Comparison of ENCODE assay signal across 8 cellular contexts in the genomic region with DNA sequence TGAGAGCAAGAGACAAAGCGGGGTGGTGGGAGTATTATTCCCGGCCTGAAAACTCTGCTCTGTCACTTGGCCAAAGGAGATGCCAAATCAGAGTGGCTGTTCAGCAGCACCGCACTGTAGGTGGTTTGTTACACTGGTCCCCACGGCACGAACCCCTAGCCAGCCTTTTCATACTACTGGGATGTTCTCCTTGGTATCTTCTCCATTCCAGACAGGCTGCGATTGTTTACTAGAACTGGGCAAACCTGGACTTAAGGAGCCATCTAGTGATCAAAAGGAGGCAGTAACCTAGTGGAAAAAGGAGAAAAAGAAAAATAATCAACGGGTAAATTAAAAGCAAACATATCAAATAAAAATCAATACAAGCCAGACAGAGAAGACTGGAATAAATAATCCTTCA. TPM values are rescaled to one million over a fixed set of nuclear protein-coding genes. Genes with fewer than 3 reads are reported as not detected.
A peak's percentile ranks its signal among the peaks of the same experiment; 100 is the strongest.
DNase-seq lines count a peak whose midpoint lies in the region; ATAC-seq and TF ChIP-seq lines count a peak whose summit lies in the region.

No MANE protein-coding gene starts in this region.

- H3K4me1 Mint-ChIP-seq in osteocyte (ENCODE audit: unreplicated experiment), result no peaks in the 10 kb centered on the region
- H3K4me1 Mint-ChIP-seq in natural killer cell, result no peaks in the 10 kb centered on the region

- H3K4me3 ChIP-seq in AG10803 (ENCODE audit: low read length), result no peak overlapping the region
- no peak overlapping the region for H3K4me3 ChIP-seq in cardiac fibroblast (replicated peaks in 1 of 2; ENCODE audit: low read depth in 2 of 2, low read length in 2 of 2)

- peak; percentile 58 for TF ChIP-seq CTCF in AG10803 (conservative IDR thresholded peaks at IDR 0.05; ENCODE audit: low read length)
- TF ChIP-seq CTCF in cardiac fibroblast (IDR thresholded peaks at IDR 0.05; ENCODE audit: low read depth, low read length), result peak; percentile 39
- peak; percentile 48 for TF ChIP-seq CTCF in osteocyte (IDR thresholded peaks at IDR 0.05)
- no peak for TF ChIP-seq CTCF in natural killer cell (IDR thresholded peaks at IDR 0.05)

- DNase-seq in AG10803 (ENCODE audit: low read depth) (peak; percentile 38), NAMALWA (ENCODE audit: low spot score) (peak; percentile 56), cardiac fibroblast (ENCODE audit: low read depth in 2 of 2) (peak; percentile 54), osteocyte (ENCODE audit: extremely low spot score, unreplicated experiment) (no peak), natural killer cell (no peak)

- H3K4me3 Mint-ChIP-seq in osteocyte (ENCODE audit: unreplicated experiment) (no peak overlapping the region), natural killer cell (no peak overlapping the region)

- no peak overlapping the region for H3K27ac Mint-ChIP-seq in osteocyte (ENCODE audit: unreplicated experiment)
- no peak overlapping the region for H3K27ac Mint-ChIP-seq in natural killer cell

- intact Hi-C loops in natural killer cell (cut with micrococcal nuclease), result no loop called here

- H3K36me3 Mint-ChIP-seq in osteocyte (ENCODE audit: unreplicated experiment) (no peaks in the 10 kb centered on the region), natural killer cell (no peaks in the 10 kb centered on the region)

- H3K9me3 Mint-ChIP-seq in osteocyte (ENCODE audit: unreplicated experiment) (no peaks in the 10 kb centered on the region), natural killer cell (peaks cover 5% of the 10 kb centered on the region in 2 donors)

- ATAC-seq in GM19043 (IDR thresholded peaks at IDR 0.05; ENCODE audit: low read depth, unreplicated experiment) (peak; percentile 71), natural killer cell (no peak), GM21717 (IDR thresholded peaks at IDR 0.05; ENCODE audit: unreplicated experiment) (no peak), HG02759 (IDR thresholded peaks at IDR 0.05; ENCODE audit: unreplicated experiment) (no peak)

- H3K27me3 Mint-ChIP-seq in osteocyte (ENCODE audit: unreplicated experiment) (peaks cover 12% of the 10 kb centered on the region), natural killer cell (ENCODE audit: low read depth in 2 of 2) (no peaks in the 10 kb centered on the region)

RNA-seq across cellular contexts. Expression of a gene that starts 58.9 kb away (rescaled TPM):
- total RNA-seq in osteocyte (19.8 and 20.2 TPM in 2 replicates), natural killer cell (1 to 10 TPM; 1.4 to 2.3 (median 1.6) TPM)

Comparison
In these comparisons a context has a peak if more than half of its experiments do, and no peak if none do; other contexts are left out.
1. DNase-seq: peak in AG10803 (single experiment), NAMALWA (single experiment) and cardiac fibroblast (2 of 2); none in osteocyte (single experiment) and natural killer cell (single experiment).